ENCODE assay signal across 9 cellular contexts in the genomic region with DNA sequence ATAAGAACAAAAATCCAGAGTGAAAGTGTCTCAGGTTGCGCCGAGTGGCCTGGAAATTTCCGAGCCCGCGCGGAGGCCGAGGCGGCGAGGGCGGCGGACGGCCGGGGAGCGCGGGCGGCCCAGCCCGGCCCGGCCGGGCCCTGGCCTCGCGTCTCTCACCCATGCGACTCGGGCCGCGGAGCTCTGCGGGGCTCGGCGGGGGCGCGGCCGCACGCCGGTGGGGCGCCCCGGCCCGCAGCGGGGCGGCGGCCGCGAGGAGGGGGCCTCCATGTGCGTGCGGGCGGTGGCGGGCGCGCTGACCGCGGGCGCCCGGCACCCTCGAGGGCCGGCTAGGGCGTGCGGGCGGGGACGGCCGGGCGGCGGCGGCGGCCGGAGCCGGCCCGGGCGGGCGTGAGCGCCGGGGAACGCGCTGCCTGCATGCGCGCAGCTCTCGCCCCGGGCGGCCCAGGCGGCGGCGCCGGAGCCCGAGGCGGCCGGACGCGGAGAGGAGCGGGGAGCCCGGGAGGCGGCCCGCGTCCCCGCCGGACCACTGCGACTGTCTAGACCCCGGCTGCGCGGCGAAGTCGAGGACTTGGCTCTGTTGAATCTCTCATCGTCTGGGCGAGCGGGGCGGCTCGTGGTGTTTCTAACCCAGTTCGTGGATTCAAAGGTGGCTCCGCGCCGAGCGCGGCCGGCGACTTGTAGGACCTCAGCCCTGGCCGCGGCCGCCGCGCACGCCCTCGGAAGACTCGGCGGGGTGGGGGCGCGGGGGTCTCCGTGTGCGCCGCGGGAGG. TPM values are rescaled to one million over a fixed set of nuclear protein-coding genes. Genes with fewer than 3 reads are reported as not detected.
DNase-seq lines count a peak whose midpoint lies in the region; ATAC-seq and TF ChIP-seq lines count a peak whose summit lies in the region.
"Had no signal": no experiment of that assay in that cellular context is flagged by ENCODE, and none has a peak within 500 bp of the region (broad histone marks: within the 10 kb centered on the region; RNA-seq: fewer than 3 reads in every experiment).

A gene (plus strand): TSS at position 586 of the 773 bp plus-strand sequence. CDS start 249 bp downstream, outside the sequence.

- no peaks in the 10 kb centered on the region for H3F3A ChIP-seq in PC-9 (ENCODE audit: insufficient read depth, low read depth)

- no peak for DNase-seq in SJCRH30
- DNase-seq in fibroblast of villous mesenchyme (ENCODE audit: low read depth) = no peak
- no peak for DNase-seq in prostate gland (ENCODE audit: low spot score)
- DNase-seq in PC-9 = no peak
- DNase-seq in occipital lobe (lab: John Stamatoyannopoulos, UW) = no peak
- no peak for DNase-seq in OCI-M2 (lab: John Stamatoyannopoulos, UW; ENCODE audit: unreplicated experiment)

- H3K36me3 ChIP-seq in ES-I3 (ENCODE audit: insufficient read depth, low read length) (no peaks in the 10 kb centered on the region), SJCRH30 (no peaks in the 10 kb centered on the region), prostate gland (no peaks in the 10 kb centered on the region), PC-9 (ENCODE audit: low read depth) (no peaks in the 10 kb centered on the region)

- no peak for ATAC-seq in GM18519 (IDR thresholded peaks at IDR 0.05; ENCODE audit: low FRiP score, unreplicated experiment)

- CTCF ChIA-PET in PC-9 (lab: Charles Lee) = no interaction called here

- H3K9ac ChIP-seq in ES-I3 (ENCODE audit: low read depth, low read length) = peak within 1 kb of the TSS; percentile 11; the same call in 1 of the 2 replicates

- POLR2A ChIA-PET in PC-9 (lab: Charles Lee; ENCODE audit: unreplicated experiment) = no interaction called here

- peak within 1 kb of the TSS; percentile 60 for H3K4me3 ChIP-seq in SJCRH30
- peak within 1 kb of the TSS; percentile 57 for H3K4me3 ChIP-seq in fibroblast of villous mesenchyme (ENCODE audit: low read depth, low read length)
- H3K4me3 ChIP-seq in prostate gland = peak within 1 kb of the TSS; percentile 13 to 21
- H3K4me3 ChIP-seq in PC-9 = no peak within 1 kb of the TSS

- intact Hi-C loops in prostate gland (cut with DNase I) (no loop called here), PC-9 (cut with micrococcal nuclease; ENCODE audit: unreplicated experiment) (no loop called here)

- H3K4me2 ChIP-seq in PC-9 = no peak within 1 kb of the TSS

- H3K4me1 ChIP-seq in ES-I3 (ENCODE audit: insufficient read depth, low read length) (no peaks in the 10 kb centered on the region; the same call in 1 of the 2 replicates), SJCRH30 (peaks cover 8% of the 10 kb centered on the region), prostate gland (replicated peaks) (peaks cover 8% of the 10 kb centered on the region), PC-9 (replicated peaks; ENCODE audit: insufficient read depth) (no peaks in the 10 kb centered on the region)

- H3K79me2 ChIP-seq in PC-9 (ENCODE audit: low read depth) = no peaks in the 10 kb centered on the region

- TF ChIP-seq CTCF in fibroblast of villous mesenchyme (IDR thresholded peaks at IDR 0.05; ENCODE audit: insufficient read depth, low read depth, low read length) (no peak), prostate gland (IDR thresholded peaks at IDR 0.05) (no peak), PC-9 (conservative IDR thresholded peaks at IDR 0.05) (no peak)

- H3K27me3 ChIP-seq in SJCRH30 = no peaks in the 10 kb centered on the region
- H3K27me3 ChIP-seq in prostate gland (replicated peaks; ENCODE audit: insufficient read depth) = peaks cover 77% of the 10 kb centered on the region
- peaks cover 72% of the 10 kb centered on the region for H3K27me3 ChIP-seq in PC-9 (ENCODE audit: insufficient read depth, low read depth)

- peak within 1 kb of the TSS; percentile 69 for H3K27ac ChIP-seq in SJCRH30
- H3K27ac ChIP-seq in prostate gland = no peak within 1 kb of the TSS
- H3K27ac ChIP-seq in PC-9 = no peak within 1 kb of the TSS
- H3K27ac ChIP-seq: epithelial cell of prostate had no signal

- H2AFZ ChIP-seq in PC-9 = no peak within 1 kb of the TSS

- BruUV-seq in PC-9 (replicated peaks; lab: Mats Ljungman, UMichigan) = no TSS peak

- no peaks in the 10 kb centered on the region for H4K20me1 ChIP-seq in PC-9 (ENCODE audit: insufficient read depth)

- 3% methylated on average over 60 of the region's 126 CpGs for WGBS in prostate gland

- TF ChIP-seq POLR2A in prostate gland (IDR thresholded peaks at IDR 0.05) = no peak

- H3K9me2 ChIP-seq in PC-9 (ENCODE audit: insufficient read depth) = no peaks in the 10 kb centered on the region

- H3K9me3 ChIP-seq in ES-I3 (ENCODE audit: control insufficient read depth, insufficient read depth, low read length) (no peaks in the 10 kb centered on the region), SJCRH30 (replicated peaks) (no peaks in the 10 kb centered on the region), prostate gland (no peaks in the 10 kb centered on the region), PC-9 (ENCODE audit: insufficient read depth, low read depth) (no peaks in the 10 kb centered on the region)

RNA-seq across cellular contexts. Expression of the gene that starts here (rescaled TPM):
- 0.61 and 0.81 TPM in 2 replicates for total RNA-seq in SJCRH30 (2014; rRNA removed; shearing (Covaris generic))
- total RNA-seq in fibroblast of villous mesenchyme (under 0.01 TPM in 1 of 2 replicates, not detected in the other), prostate gland (under 1 TPM in 1 of 2 donors, not detected in 1; 0.45 TPM), PC-9 (2021) (not detected in 2 replicates), occipital lobe (not detected)
